ENCODE assay signal across 8 cellular contexts in genomic region chr6:107822154-107823046, GRCh38. TPM values are rescaled to one million over a fixed set of nuclear protein-coding genes. Genes with fewer than 3 reads are reported as not detected.
DNase-seq lines count a peak whose midpoint lies in the region; ATAC-seq and TF ChIP-seq lines count a peak whose summit lies in the region.

No MANE protein-coding gene starts in this region.

- WGBS in adrenal gland, 4 donors: 66 to 73% (median 70%) methylated on average over 9 of the region's 9 CpGs

- DNase-seq in MG63: no peak
- DNase-seq in stimulated activated CD4-positive, alpha-beta T cell treated with anti-CD3 and anti-CD28 coated beads, Interleukin-4, amount 100 ng/mL, for 1 hour: peak; percentile 38
- no peak for DNase-seq in AG20443 (ENCODE audit: low spot score)
- no peak for DNase-seq in adrenal gland

- H3K4me1 ChIP-seq in adrenal gland (replicated peaks in 1 of 2): no peaks in the 10 kb centered on the region

- ATAC-seq in GM19395 (IDR thresholded peaks at IDR 0.05; ENCODE audit: unreplicated experiment): peak; percentile 78
- no peak for ATAC-seq in GM21381 (IDR thresholded peaks at IDR 0.05; ENCODE audit: unreplicated experiment)
- ATAC-seq in HG03571 (IDR thresholded peaks at IDR 0.05; ENCODE audit: unreplicated experiment): no peak

- H3K4me3 ChIP-seq in MG63: peak overlapping the region; percentile 35
- no peak overlapping the region for H3K4me3 ChIP-seq in adrenal gland

- H3K27ac ChIP-seq in adrenal gland: no peak overlapping the region

- H3K36me3 Mint-ChIP-seq in activated naive CD4-positive, alpha-beta T cell treated with anti-CD3 and anti-CD28 coated beads, Interleukin-2, amount 50 U/mL, for 24 hours: peaks cover 4% of the 10 kb centered on the region

- peak overlapping the region; percentile 97 for H3K4me3 Mint-ChIP-seq in activated naive CD4-positive, alpha-beta T cell treated with anti-CD3 and anti-CD28 coated beads, Interleukin-2, amount 50 U/mL, for 24 hours

- intact Hi-C loops in adrenal gland (cut with DNase I): no loop called here

- no peaks in the 10 kb centered on the region for H3K9me3 ChIP-seq in MG63
- H3K9me3 ChIP-seq in adrenal gland (replicated peaks in 1 of 3): no peaks in the 10 kb centered on the region

- no peaks in the 10 kb centered on the region for H3K36me3 ChIP-seq in MG63
- H3K36me3 ChIP-seq in adrenal gland (replicated peaks in 1 of 2): no peaks in the 10 kb centered on the region

- TF ChIP-seq CTCF in adrenal gland (IDR thresholded peaks at IDR 0.05): no peak

- no peaks in the 10 kb centered on the region for H3K27me3 Mint-ChIP-seq in activated naive CD4-positive, alpha-beta T cell treated with anti-CD3 and anti-CD28 coated beads, Interleukin-2, amount 50 U/mL, for 24 hours

- H3K4me1 Mint-ChIP-seq in activated naive CD4-positive, alpha-beta T cell treated with anti-CD3 and anti-CD28 coated beads, Interleukin-2, amount 50 U/mL, for 24 hours: peaks cover 77% of the 10 kb centered on the region

- no peak for TF ChIP-seq POLR2A in adrenal gland (IDR thresholded peaks at IDR 0.05)

- H3K9me3 Mint-ChIP-seq in activated naive CD4-positive, alpha-beta T cell treated with anti-CD3 and anti-CD28 coated beads, Interleukin-2, amount 50 U/mL, for 24 hours: no peaks in the 10 kb centered on the region

- H3K27me3 ChIP-seq in MG63 (no peaks in the 10 kb centered on the region), adrenal gland (peaks cover 4% of the 10 kb centered on the region)

- H3K27ac Mint-ChIP-seq in activated naive CD4-positive, alpha-beta T cell treated with anti-CD3 and anti-CD28 coated beads, Interleukin-2, amount 50 U/mL, for 24 hours: peak overlapping the region; percentile 99

RNA-seq across cellular contexts. Expression of gene SCML4, which starts 1.7 kb away (rescaled TPM):
- total RNA-seq in MG63 (2014; rRNA removed; shearing (Covaris generic); ENCODE audit: low replicate concordance): not detected in 2 replicates
- 1 to 10 TPM in 2 of 8 donors, under 1 TPM in 6; 0.28 to 1.5 (median 0.65) TPM for total RNA-seq in adrenal gland
- polyA plus RNA-seq in adrenal gland: 1 to 10 TPM in 1 of 3 donors, under 1 TPM in 2; 0.17 to 1.7 (median 0.97) TPM
